19 cellular contexts compared by ENCODE assay signal in the genomic region with DNA sequence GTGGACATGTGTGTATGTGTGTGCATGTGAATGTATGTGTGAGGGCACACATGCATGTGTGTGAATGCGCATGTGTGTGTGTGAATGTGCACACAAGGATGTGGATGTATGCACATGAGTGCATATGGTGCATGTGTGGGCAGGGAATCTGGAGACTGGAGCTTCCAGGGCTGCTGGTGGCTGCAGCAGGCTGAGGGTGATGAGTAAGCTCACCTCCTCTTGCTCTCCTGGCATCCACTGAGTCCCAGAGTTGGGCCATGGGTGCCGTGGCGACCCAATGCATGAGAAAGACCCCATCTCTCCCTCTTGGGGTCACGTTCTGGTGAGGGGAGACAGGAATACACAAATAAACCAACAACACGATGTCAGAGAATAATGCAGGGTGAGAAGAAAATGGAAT. TPM values are rescaled to one million over a fixed set of nuclear protein-coding genes. Genes with fewer than 3 reads are reported as not detected.
A peak's percentile ranks its signal among the peaks of the same experiment; 100 is the strongest.
DNase-seq lines count a peak whose midpoint lies in the region; ATAC-seq and TF ChIP-seq lines count a peak whose summit lies in the region.
"Had no signal": no experiment of that assay in that cellular context is flagged by ENCODE, and none has a peak within 500 bp of the region (broad histone marks: within the 10 kb centered on the region; RNA-seq: fewer than 3 reads in every experiment).

No MANE protein-coding gene starts in this region.

- POLR2A ChIA-PET in CD4-positive, alpha-beta T cell (lab: Charles Lee) = no interaction called here

- in situ Hi-C loops in GM23248 (cut with MboI) = no loop called here

- intact Hi-C loops in activated T-helper 2 cell treated with anti-CD3 and anti-CD28 coated beads, Interferon-gamma antibody, Interleukin-2, Interleukin-4, amounts not matched to agents 10 μg/mL and 5 μg/mL and 100 μg/mL, durations not matched to agents 14 hours and 24 hours and 36 hours (cut with micrococcal nuclease) = no loop called here
- intact Hi-C loops in CD4-positive, alpha-beta T cell (cut with DNase I, micrococcal nuclease) = no loop called here

- no peak overlapping the region for H3K9ac ChIP-seq in GM23248
- H3K9ac ChIP-seq in endodermal cell (ENCODE audit: extremely low read depth, low read length, poor library complexity, severe bottlenecking) = no peak overlapping the region
- H3K9ac ChIP-seq: BLaER1 had no signal

- no peaks in the 10 kb centered on the region for H3K79me2 ChIP-seq in GM23248 (ENCODE audit: insufficient read depth)

- H3K27ac Mint-ChIP-seq in endodermal cell = peak overlapping the region; percentile 94
- no peak overlapping the region for H3K27ac Mint-ChIP-seq in activated T-helper 2 cell treated with anti-CD3 and anti-CD28 coated beads, Interferon-gamma antibody, Interleukin-2, Interleukin-4, amounts not matched to agents 10 μg/mL and 5 μg/mL and 100 μg/mL, durations not matched to agents 14 hours and 24 hours and 36 hours
- H3K27ac Mint-ChIP-seq in CD4-positive, alpha-beta T cell = no peak overlapping the region
- H3K27ac Mint-ChIP-seq: CD8-positive, alpha-beta T cell had no signal

- CTCF ChIA-PET in CD4-positive, alpha-beta T cell (lab: Charles Lee) = no interaction called here

- no peaks in the 10 kb centered on the region for H3K36me3 Mint-ChIP-seq in endodermal cell (ENCODE audit: low read depth)
- H3K36me3 Mint-ChIP-seq in activated T-helper 2 cell treated with anti-CD3 and anti-CD28 coated beads, Interferon-gamma antibody, Interleukin-2, Interleukin-4, amounts not matched to agents 10 μg/mL and 5 μg/mL and 100 μg/mL, durations not matched to agents 14 hours and 24 hours and 36 hours (ENCODE audit: low read depth) = no peaks in the 10 kb centered on the region
- H3K36me3 Mint-ChIP-seq in CD4-positive, alpha-beta T cell (ENCODE audit: low read depth) = no peaks in the 10 kb centered on the region
- H3K36me3 Mint-ChIP-seq: CD8-positive, alpha-beta T cell had no signal

- peaks cover 16% of the 10 kb centered on the region for H3K4me1 Mint-ChIP-seq in endodermal cell
- H3K4me1 Mint-ChIP-seq in activated T-helper 2 cell treated with anti-CD3 and anti-CD28 coated beads, Interferon-gamma antibody, Interleukin-2, Interleukin-4, amounts not matched to agents 10 μg/mL and 5 μg/mL and 100 μg/mL, durations not matched to agents 14 hours and 24 hours and 36 hours (ENCODE audit: low read depth) = no peaks in the 10 kb centered on the region
- H3K4me1 Mint-ChIP-seq in CD4-positive, alpha-beta T cell (ENCODE audit: low read depth) = no peaks in the 10 kb centered on the region

- ATAC-seq in CD4-positive, alpha-beta T cell (ENCODE audit: poor library complexity) = no peak
- ATAC-seq: CD8-positive, alpha-beta T cell; K562 had no signal

- H3K27me3 Mint-ChIP-seq in endodermal cell (ENCODE audit: insufficient read depth) = peaks cover 22% of the 10 kb centered on the region
- H3K27me3 Mint-ChIP-seq in activated T-helper 2 cell treated with anti-CD3 and anti-CD28 coated beads, Interferon-gamma antibody, Interleukin-2, Interleukin-4, amounts not matched to agents 10 μg/mL and 5 μg/mL and 100 μg/mL, durations not matched to agents 14 hours and 24 hours and 36 hours (ENCODE audit: low read depth) = peaks cover 1% of the 10 kb centered on the region
- peaks cover 12% of the 10 kb centered on the region for H3K27me3 Mint-ChIP-seq in CD4-positive, alpha-beta T cell

- no peaks in the 10 kb centered on the region for H4K20me1 ChIP-seq in GM23248 (ENCODE audit: insufficient read depth)
- H4K20me1 ChIP-seq: BLaER1 had no signal

- no peak for TF ChIP-seq CTCF in endodermal cell (conservative IDR thresholded peaks at IDR 0.05)
- no peak for TF ChIP-seq CTCF in CD4-positive, alpha-beta T cell (IDR thresholded peaks at IDR 0.05)

- no peaks in the 10 kb centered on the region for H3K36me3 ChIP-seq in GM23248 (ENCODE audit: low read depth)
- H3K36me3 ChIP-seq in SJSA1 = no peaks in the 10 kb centered on the region
- H3K36me3 ChIP-seq in endodermal cell (ENCODE audit: control insufficient read depth, insufficient read depth, low read length) = no peaks in the 10 kb centered on the region
- H3K36me3 ChIP-seq: BLaER1, HAP-1, SJCRH30 had no signal

- H3K4me3 ChIP-seq in GM23248 (no peak overlapping the region), SJSA1 (no peak overlapping the region), endodermal cell (ENCODE audit: low read length) (no peak overlapping the region)
- H3K4me3 ChIP-seq: BLaER1, HAP-1, K562, PC-9, SJCRH30 had no signal

- 85 to 92% methylated on average over 5 of the region's 5 CpGs for WGBS in GM23248 (ENCODE audit: low coverage in 1 of 2, low lambda C conversion rate in 2 of 2, missing lambda C conversion rate in 2 of 2), 2 experiments
- WGBS in endodermal cell (ENCODE audit: insufficient coverage in 1 of 2, insufficient read length in 1 of 2), 2 experiments = 91 to 100% methylated on average over 1 to 5 of the region's 5 CpGs

- H3K4me1 ChIP-seq in GM23248 (ENCODE audit: insufficient read depth) (peaks cover 14% of the 10 kb centered on the region), SJSA1 (replicated peaks) (peaks cover 21% of the 10 kb centered on the region), endodermal cell (ENCODE audit: control insufficient read depth, insufficient read depth, low read length) (peaks cover 5% of the 10 kb centered on the region)
- H3K4me1 ChIP-seq: HAP-1 had no signal

- no peaks in the 10 kb centered on the region for H3K9me3 ChIP-seq in GM23248 (ENCODE audit: low read depth)
- H3K9me3 ChIP-seq in SJSA1 (replicated peaks) = no peaks in the 10 kb centered on the region
- H3K9me3 ChIP-seq in endodermal cell (ENCODE audit: control insufficient read depth, low read length) = no peaks in the 10 kb centered on the region
- no peaks in the 10 kb centered on the region for H3K9me3 ChIP-seq in CD4-positive, alpha-beta T cell (ENCODE audit: control insufficient read depth, low read length)
- H3K9me3 ChIP-seq: BLaER1, HAP-1, SJCRH30 had no signal

- H3K4me3 Mint-ChIP-seq in endodermal cell = no peak overlapping the region
- H3K4me3 Mint-ChIP-seq in activated T-helper 2 cell treated with anti-CD3 and anti-CD28 coated beads, Interferon-gamma antibody, Interleukin-2, Interleukin-4, amounts not matched to agents 10 μg/mL and 5 μg/mL and 100 μg/mL, durations not matched to agents 14 hours and 24 hours and 36 hours (ENCODE audit: low read depth) = no peak overlapping the region
- H3K4me3 Mint-ChIP-seq in CD4-positive, alpha-beta T cell = no peak overlapping the region
- H3K4me3 Mint-ChIP-seq: CD8-positive, alpha-beta T cell had no signal

- H2AFZ ChIP-seq in GM23248 = no peak overlapping the region
- H2AFZ ChIP-seq: PC-9 had no signal

- DNase-seq in GM23248 (peak; percentile 12), SJSA1 (ENCODE audit: low read depth in 1 of 2, low spot score in 2 of 2) (no peak), endodermal cell (no peak), renal cortical epithelial cell (ENCODE audit: low read depth) (peak; percentile 21), NCI-H1105 (lab: John Stamatoyannopoulos, UW) (no peak), T-helper 9 cell (no peak)
- no peak for DNase-seq in activated T-helper 2 cell treated with anti-CD3 and anti-CD28 coated beads, Interferon-gamma antibody, Interleukin-2, Interleukin-4, amounts not matched to agents 10 μg/mL and 5 μg/mL and 100 μg/mL, durations not matched to agents 14 hours and 24 hours and 36 hours (ENCODE audit: low spot score)
- no peak for DNase-seq in CD4-positive, alpha-beta T cell
- DNase-seq: Calu3; CD8-positive, alpha-beta T cell; GF-D8; NCI-H1694 treated with DMSO at 0.1 percent for 48 hours; NCI-H2227 treated with DMSO at 0.1 percent for 48 hours; NCI-H524 treated with DMSO at 0.1 percent for 48 hours; PC-9; SJCRH30 had no signal

- no peaks in the 10 kb centered on the region for H3F3A ChIP-seq in GM23248 (ENCODE audit: insufficient read depth)

- peaks cover 7% of the 10 kb centered on the region for H3K9me3 Mint-ChIP-seq in endodermal cell
- no peaks in the 10 kb centered on the region for H3K9me3 Mint-ChIP-seq in activated T-helper 2 cell treated with anti-CD3 and anti-CD28 coated beads, Interferon-gamma antibody, Interleukin-2, Interleukin-4, amounts not matched to agents 10 μg/mL and 5 μg/mL and 100 μg/mL, durations not matched to agents 14 hours and 24 hours and 36 hours
- H3K9me3 Mint-ChIP-seq in CD4-positive, alpha-beta T cell = no peaks in the 10 kb centered on the region
- H3K9me3 Mint-ChIP-seq: CD8-positive, alpha-beta T cell had no signal

- H3K27me3 ChIP-seq in GM23248 (replicated peaks; ENCODE audit: insufficient read depth) (peaks cover 18% of the 10 kb centered on the region; the same call in 1 of the 2 replicates), SJSA1 (replicated peaks) (no peaks in the 10 kb centered on the region), endodermal cell (ENCODE audit: control insufficient read depth, insufficient read depth, low read length, poor library complexity, severe bottlenecking) (no peaks in the 10 kb centered on the region)
- no peaks in the 10 kb centered on the region for H3K27me3 ChIP-seq in CD4-positive, alpha-beta T cell (ENCODE audit: control insufficient read depth, insufficient read depth, low read length)
- H3K27me3 ChIP-seq: BLaER1, SJCRH30 had no signal

- no peak overlapping the region for H3K27ac ChIP-seq in GM23248
- H3K27ac ChIP-seq in SJSA1 = peak overlapping the region; percentile 89
- H3K27ac ChIP-seq in endodermal cell (ENCODE audit: low read depth, low read length) = no peak overlapping the region
- no peak overlapping the region for H3K27ac ChIP-seq in CD4-positive, alpha-beta T cell (ENCODE audit: low read depth, low read length)
- H3K27ac ChIP-seq: BLaER1, PC-9 had no signal

- no peak overlapping the region for H3K4me2 ChIP-seq in GM23248 (ENCODE audit: unreplicated experiment)
- H3K4me2 ChIP-seq: BLaER1 had no signal

- H3K9me2 ChIP-seq in GM23248 (ENCODE audit: insufficient read depth) = no peaks in the 10 kb centered on the region

RNA-seq across cellular contexts. Expression of gene COL13A1, which starts 33.3 kb away (rescaled TPM):
- total RNA-seq in GM23248 (2014; rRNA removed; shearing (Covaris generic)) = 17.2 and 17.3 TPM in 2 replicates
- 12.8 and 15.2 TPM in 2 replicates for polyA plus RNA-seq in GM23248 (2016; fragmentation: Nextera tagmentation; extraction: Ambion mirVana)
- 74.8 and 95.4 TPM in 2 replicates for total RNA-seq in SJSA1 (2014; rRNA removed; shearing (Covaris generic))
- 10 to 100 TPM; 15.9 to 20.7 TPM for total RNA-seq in endodermal cell
- polyA plus RNA-seq in endodermal cell (2013, experiment 1 of 2) = 5.3 TPM
- 7.2 TPM for polyA plus RNA-seq in endodermal cell (2013, experiment 2 of 2)
- 0.35 and 0.87 TPM in 2 replicates for total RNA-seq in renal cortical epithelial cell
- total RNA-seq in activated T-helper 2 cell treated with anti-CD3 and anti-CD28 coated beads, Interferon-gamma antibody, Interleukin-2, Interleukin-4, amounts not matched to agents 10 μg/mL and 5 μg/mL and 100 μg/mL, durations not matched to agents 14 hours and 24 hours and 36 hours = not detected in 2 replicates
- total RNA-seq in CD4-positive, alpha-beta T cell = not detected
- total RNA-seq: CD8-positive, alpha-beta T cell; K562 had no signal
- polyA plus RNA-seq: K562 had no signal

Comparison
In these comparisons a context has a peak if more than half of its experiments do, and no peak if none do; other contexts are left out.
1. DNase-seq: peak in GM23248 (single experiment) and renal cortical epithelial cell (single experiment); none in SJSA1 (0 of 2), endodermal cell (single experiment), activated T-helper 2 cell treated with anti-CD3 and anti-CD28 coated beads, Interferon-gamma antibody, Interleukin-2, Interleukin-4, amounts not matched to agents 10 μg/mL and 5 μg/mL and 100 μg/mL, durations not matched to agents 14 hours and 24 hours and 36 hours (single experiment), NCI-H1105 (single experiment), CD4-positive, alpha-beta T cell (0 of 10) and T-helper 9 cell (single experiment).